ENCODE assay signal across 11 cellular contexts in the genomic region with DNA sequence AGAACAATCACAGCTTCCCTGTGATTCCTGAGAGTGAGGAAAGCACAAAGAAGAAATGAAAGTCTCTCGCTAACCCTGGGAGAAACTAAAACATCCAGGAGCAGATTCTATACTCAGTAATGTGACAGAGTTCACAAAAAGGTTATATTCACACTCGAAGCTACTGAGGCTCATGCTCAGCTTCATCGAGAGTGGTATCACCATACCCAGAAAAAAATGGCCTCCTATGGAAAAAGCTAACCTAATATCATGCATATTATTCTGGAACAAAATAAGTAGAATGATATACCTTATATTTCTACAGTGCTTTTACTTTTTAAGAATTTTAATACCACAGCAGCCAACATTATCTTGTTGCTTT. TPM values are rescaled to one million over a fixed set of nuclear protein-coding genes. Genes with fewer than 3 reads are reported as not detected.
DNase-seq lines count a peak whose midpoint lies in the region; ATAC-seq and TF ChIP-seq lines count a peak whose summit lies in the region.
"Had no signal": no experiment of that assay in that cellular context is flagged by ENCODE, and none has a peak within 500 bp of the region (broad histone marks: within the 10 kb centered on the region; RNA-seq: fewer than 3 reads in every experiment).

No MANE protein-coding gene starts in this region.

- H3K36me3 ChIP-seq in Panc1 (ENCODE audit: control insufficient read depth, insufficient read depth, low read length), result no peaks in the 10 kb centered on the region
- no peaks in the 10 kb centered on the region for H3K36me3 ChIP-seq in parathyroid adenoma (ENCODE audit: control insufficient read depth, insufficient read depth, low read length)
- H3K36me3 ChIP-seq: adrenal gland had no signal

- no peak overlapping the region for H3K4me2 ChIP-seq in parathyroid adenoma (ENCODE audit: low read length)

- H3K27ac ChIP-seq in Panc1 (ENCODE audit: low read length), result peak overlapping the region; percentile 20; the same call in 1 of the 2 replicates
- H3K27ac ChIP-seq in parathyroid adenoma, result no peak overlapping the region
- H3K27ac ChIP-seq: adrenal gland had no signal

- no peaks in the 10 kb centered on the region for H3K9me3 ChIP-seq in Panc1 (ENCODE audit: control insufficient read depth, insufficient read depth, low read depth, low read length)
- no peaks in the 10 kb centered on the region for H3K9me3 ChIP-seq in parathyroid adenoma (ENCODE audit: control insufficient read depth, low read length)
- H3K9me3 ChIP-seq: adrenal gland had no signal

- H3K4me3 ChIP-seq in Panc1 (ENCODE audit: low read depth in 2 of 2, low read length in 2 of 2) (no peak overlapping the region), parathyroid adenoma (ENCODE audit: low read depth, low read length) (no peak overlapping the region), foreskin fibroblast (ENCODE audit: low read depth in 1 of 2, low read length in 2 of 2) (no peak overlapping the region)
- H3K4me3 ChIP-seq: adrenal gland had no signal

- DNase-seq in T-helper 2 cell treated with Interferon-gamma antibody and Interleukin-4, amounts not matched to agents 5 μg/mL and 100 μg/mL, for 36 hours (ENCODE audit: low spot score), result no peak
- DNase-seq in T-helper 2 cell (no peak), Panc1 (ENCODE audit: low read depth, low spot score) (no peak), medulla oblongata (ENCODE audit: extremely low spot score) (no peak), kidney tubule cell (ENCODE audit: low spot score) (no peak), foreskin fibroblast (no peak)
- no peak for DNase-seq in effector memory CD8-positive, alpha-beta T cell
- DNase-seq: adrenal gland, Calu3, kidney glomerular epithelial cell had no signal

- no peak overlapping the region for H3K9ac ChIP-seq in parathyroid adenoma

- no peaks in the 10 kb centered on the region for H3K4me1 ChIP-seq in Panc1 (ENCODE audit: control insufficient read depth, insufficient read depth, low read length)
- no peaks in the 10 kb centered on the region for H3K4me1 ChIP-seq in parathyroid adenoma
- H3K4me1 ChIP-seq: adrenal gland had no signal

- H3K27me3 ChIP-seq in Panc1 (ENCODE audit: control insufficient read depth, insufficient read depth, low read length) (no peaks in the 10 kb centered on the region), parathyroid adenoma (ENCODE audit: control insufficient read depth, insufficient read depth, low read length) (no peaks in the 10 kb centered on the region)
- H3K27me3 ChIP-seq: adrenal gland had no signal

- no peak for ATAC-seq in Panc1
- ATAC-seq in effector memory CD8-positive, alpha-beta T cell (replicated peaks), result no peak

- no peaks in the 10 kb centered on the region for H3K36me3 Mint-ChIP-seq in T-helper 2 cell treated with Interferon-gamma antibody and Interleukin-4, amounts not matched to agents 5 μg/mL and 100 μg/mL, for 36 hours (ENCODE audit: low read depth)
- no peaks in the 10 kb centered on the region for H3K36me3 Mint-ChIP-seq in effector memory CD8-positive, alpha-beta T cell (ENCODE audit: insufficient read depth)

- H3K9me3 Mint-ChIP-seq in T-helper 2 cell treated with Interferon-gamma antibody and Interleukin-4, amounts not matched to agents 5 μg/mL and 100 μg/mL, for 36 hours, result no peaks in the 10 kb centered on the region
- no peaks in the 10 kb centered on the region for H3K9me3 Mint-ChIP-seq in effector memory CD8-positive, alpha-beta T cell

- peak overlapping the region; percentile 17 for H2AFZ ChIP-seq in parathyroid adenoma

- in situ Hi-C loops in Panc1 (cut with HindIII; ENCODE audit: low pct_unique_long_range_greater_than_20kb, low sequenced_read_pairs), result no loop called here

- CTCF ChIA-PET in Panc1 (lab: Charles Lee), result no interaction called here

- no TSS peak for BruUV-seq in Panc1 (replicated peaks; lab: Mats Ljungman, UMichigan)

- peak overlapping the region; percentile 41 for H3K27ac Mint-ChIP-seq in T-helper 2 cell treated with Interferon-gamma antibody and Interleukin-4, amounts not matched to agents 5 μg/mL and 100 μg/mL, for 36 hours
- peak overlapping the region; percentile 67 to 88 for H3K27ac Mint-ChIP-seq in effector memory CD8-positive, alpha-beta T cell

- intact Hi-C loops in Panc1 (cut with micrococcal nuclease; ENCODE audit: unreplicated experiment), result no loop called here

- H3K4me3 Mint-ChIP-seq in T-helper 2 cell treated with Interferon-gamma antibody and Interleukin-4, amounts not matched to agents 5 μg/mL and 100 μg/mL, for 36 hours, result peak overlapping the region; percentile 38
- H3K4me3 Mint-ChIP-seq in effector memory CD8-positive, alpha-beta T cell, result peak overlapping the region; percentile 27 to 51

- peaks cover 20% of the 10 kb centered on the region for H3K4me1 Mint-ChIP-seq in T-helper 2 cell treated with Interferon-gamma antibody and Interleukin-4, amounts not matched to agents 5 μg/mL and 100 μg/mL, for 36 hours (ENCODE audit: low read depth)
- peaks cover 13 to 17% of the 10 kb centered on the region in 2 donors for H3K4me1 Mint-ChIP-seq in effector memory CD8-positive, alpha-beta T cell (ENCODE audit: low read depth in 2 of 2)

- POLR2A ChIA-PET in Panc1 (lab: Charles Lee), result no interaction called here

- H3K27me3 Mint-ChIP-seq in T-helper 2 cell treated with Interferon-gamma antibody and Interleukin-4, amounts not matched to agents 5 μg/mL and 100 μg/mL, for 36 hours (ENCODE audit: low read depth), result no peaks in the 10 kb centered on the region
- peaks cover 0 to 9% of the 10 kb centered on the region in 2 donors for H3K27me3 Mint-ChIP-seq in effector memory CD8-positive, alpha-beta T cell

- H3K79me2 ChIP-seq in parathyroid adenoma, result no peaks in the 10 kb centered on the region

- TF ChIP-seq CTCF in Panc1 (IDR thresholded peaks at IDR 0.05), result no peak
- no peak for TF ChIP-seq CTCF in parathyroid adenoma (IDR thresholded peaks at IDR 0.05)
- TF ChIP-seq CTCF in foreskin fibroblast (IDR thresholded peaks at IDR 0.05; ENCODE audit: low read depth, low read length), result no peak

RNA-seq across cellular contexts. Expression of a gene that starts 13.5 kb away (rescaled TPM):
- 21.1 TPM for total RNA-seq in Panc1 (2021; ENCODE audit: unreplicated experiment)
- 22.8 TPM for polyA plus RNA-seq in Panc1 (2012; ENCODE audit: insufficient read length)
